ENCODE assay signal across 19 cellular contexts in genomic region chr4:34644716-34645115, GRCh38.
"Had no signal": no experiment of that assay in that cellular context is flagged by ENCODE, and none has a peak within 500 bp of the region (broad histone marks: within the 10 kb centered on the region; RNA-seq: fewer than 3 reads in every experiment).

No MANE protein-coding gene starts in this region.

- H3K4me1 Mint-ChIP-seq: naive B cell; nephron; stimulated activated effector memory CD8-positive, alpha-beta T cell treated with anti-CD3 and anti-CD28 coated beads, Interleukin-12 subunit alpha, Interleukin-12 subunit beta, amount 100 ng/mL, for 72 hours had no signal

- H3K4me3 Mint-ChIP-seq: naive B cell; nephron; stimulated activated effector memory CD8-positive, alpha-beta T cell treated with anti-CD3 and anti-CD28 coated beads, Interleukin-12 subunit alpha, Interleukin-12 subunit beta, amount 100 ng/mL, for 72 hours; type B pancreatic cell had no signal

- H3K4me1 ChIP-seq: foreskin keratinocyte, psoas muscle, right atrium auricular region, sigmoid colon, suprapubic skin, thyroid gland had no signal

- H3K9me3 ChIP-seq: suprapubic skin, thyroid gland had no signal

- H3K27ac Mint-ChIP-seq: nephron; stimulated activated effector memory CD8-positive, alpha-beta T cell treated with anti-CD3 and anti-CD28 coated beads, Interleukin-12 subunit alpha, Interleukin-12 subunit beta, amount 100 ng/mL, for 72 hours; type B pancreatic cell had no signal

- H3K36me3 Mint-ChIP-seq: naive B cell; stimulated activated effector memory CD8-positive, alpha-beta T cell treated with anti-CD3 and anti-CD28 coated beads, Interleukin-12 subunit alpha, Interleukin-12 subunit beta, amount 100 ng/mL, for 72 hours; type B pancreatic cell had no signal

- H3K27me3 Mint-ChIP-seq: naive B cell, type B pancreatic cell had no signal

- H3K27ac ChIP-seq: coronary artery, foreskin keratinocyte, hepatocyte, psoas muscle, right atrium auricular region, sigmoid colon, suprapubic skin, thyroid gland had no signal

- H3K36me3 ChIP-seq: right atrium auricular region, sigmoid colon, suprapubic skin, thyroid gland had no signal

- DNase-seq: effector CD4-positive, alpha-beta T cell; foreskin keratinocyte; head of caudate nucleus; kidney glomerular epithelial cell; mesendoderm; naive B cell; psoas muscle; sigmoid colon; small intestine; stimulated activated CD4-positive, alpha-beta T cell treated with anti-CD3 and anti-CD28 coated beads, Interleukin-12 subunit alpha, Interleukin-12 subunit beta, amount 100 ng/mL, for 4 hours; stimulated activated naive CD8-positive, alpha-beta T cell treated with anti-CD3 and anti-CD28 coated beads, Interleukin-15, Interleukin-2, amounts not matched to agents 100 U/mL and 50 U/mL, for 24 hours; thyroid gland had no signal

- H3K4me3 ChIP-seq: coronary artery, hepatocyte, psoas muscle, right atrium auricular region, sigmoid colon, suprapubic skin, thyroid gland had no signal

- H3K27me3 ChIP-seq: foreskin keratinocyte, hepatocyte, right atrium auricular region, sigmoid colon, suprapubic skin, thyroid gland had no signal
